ENCODE assay signal across 9 cellular contexts in the genomic region with DNA sequence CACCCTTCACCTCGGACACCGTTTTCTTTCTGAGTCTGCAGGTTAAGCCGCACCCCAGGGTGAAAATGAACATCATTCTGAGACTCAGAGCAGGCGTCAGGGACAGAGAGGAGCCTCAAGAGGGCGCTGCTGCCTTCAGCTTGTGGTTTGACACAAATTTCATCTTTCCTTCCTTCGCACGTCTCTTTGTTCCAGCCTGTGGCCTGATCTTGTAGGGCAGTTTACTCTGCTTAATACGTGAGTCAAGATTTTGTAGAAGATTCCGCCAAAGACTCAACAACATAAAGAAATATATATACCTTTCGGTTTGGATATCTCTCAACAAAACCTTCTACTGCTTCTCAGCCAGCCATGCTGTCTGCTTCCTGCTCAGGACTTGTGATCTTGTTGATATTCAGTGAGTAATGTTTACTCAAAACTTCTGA.
DNase-seq lines count a peak whose midpoint lies in the region; ATAC-seq and TF ChIP-seq lines count a peak whose summit lies in the region.
"Had no signal": no experiment of that assay in that cellular context is flagged by ENCODE, and none has a peak within 500 bp of the region (broad histone marks: within the 10 kb centered on the region; RNA-seq: fewer than 3 reads in every experiment).

No MANE protein-coding gene starts in this region.

- H3K4me1 Mint-ChIP-seq in T-cell (peaks cover 27 to 38% (median 29%) of the 10 kb centered on the region in 3 donors), progenitor cell of endocrine pancreas (ENCODE audit: low read depth) (peaks cover 6% of the 10 kb centered on the region)
- H3K4me1 Mint-ChIP-seq in activated naive CD8-positive, alpha-beta T cell treated with anti-CD3 and anti-CD28 coated beads, Interleukin-2, amount 50 U/mL, for 24 hours, result peaks cover 29% of the 10 kb centered on the region

- CTCF ChIA-PET in T-cell (lab: Charles Lee), result interaction anchor here in 1 of 2 donors (0.6 to 2.1 kb wide), 7 partner anchors 10 to 547 kb away, joined by 3 to 10 read pairs (median 4); no protein-coding TSS in a partner anchor

- no peaks in the 10 kb centered on the region for H3K79me2 ChIP-seq in GM23248 (ENCODE audit: insufficient read depth)

- in situ Hi-C loops in GM23248 (cut with MboI), result no loop called here

- no peaks in the 10 kb centered on the region for H3K4me1 ChIP-seq in GM23248 (ENCODE audit: insufficient read depth)

- peak; percentile 56 for TF ChIP-seq CTCF in progenitor cell of endocrine pancreas (IDR thresholded peaks at IDR 0.05; ENCODE audit: unreplicated experiment)

- WGBS in GM23248 (ENCODE audit: low coverage in 1 of 2, low lambda C conversion rate in 2 of 2, missing lambda C conversion rate in 2 of 2), 2 experiments, result 16 to 18% methylated on average over 10 of the region's 10 CpGs

- H2AFZ ChIP-seq in GM23248, result no peak overlapping the region

- H4K20me1 ChIP-seq in GM23248 (ENCODE audit: insufficient read depth), result no peaks in the 10 kb centered on the region

- DNase-seq in GM23248 (peak; percentile 4), T-cell (peak; percentile 25 to 71 (median 62)), progenitor cell of endocrine pancreas (ENCODE audit: low spot score, unreplicated experiment) (no peak), HCEC 1CT (no peak), NCI-H1436 treated with DMSO at 0.1 percent for 48 hours (lab: John Stamatoyannopoulos, UW) (no peak)
- peak; percentile 71 for DNase-seq in activated naive CD8-positive, alpha-beta T cell treated with anti-CD3 and anti-CD28 coated beads, Interleukin-2, amount 50 U/mL, for 24 hours

- POLR2A ChIA-PET in T-cell (lab: Charles Lee), result interaction anchor here in 1 of 2 donors (1.1 kb wide), 1 partner anchor 763 kb away, joined by 4 read pairs; a partner anchor contains a TSS

- H3K9me3 Mint-ChIP-seq in T-cell (no peaks in the 10 kb centered on the region), progenitor cell of endocrine pancreas (ENCODE audit: low read depth) (peaks cover 4% of the 10 kb centered on the region)
- H3K9me3 Mint-ChIP-seq in activated naive CD8-positive, alpha-beta T cell treated with anti-CD3 and anti-CD28 coated beads, Interleukin-2, amount 50 U/mL, for 24 hours, result no peaks in the 10 kb centered on the region

- H3K4me3 Mint-ChIP-seq in T-cell (peak overlapping the region; percentile 75 to 81 (median 76)), progenitor cell of endocrine pancreas (ENCODE audit: low read depth) (no peak overlapping the region)
- peak overlapping the region; percentile 76 for H3K4me3 Mint-ChIP-seq in activated naive CD8-positive, alpha-beta T cell treated with anti-CD3 and anti-CD28 coated beads, Interleukin-2, amount 50 U/mL, for 24 hours

- no peak overlapping the region for H3K4me3 ChIP-seq in GM23248
- H3K4me3 ChIP-seq: lung had no signal

- no peak overlapping the region for H3K27ac ChIP-seq in GM23248

- H3K4me2 ChIP-seq in GM23248 (ENCODE audit: unreplicated experiment), result no peak overlapping the region

- H3K27me3 Mint-ChIP-seq in T-cell (peaks cover 0 to 1% of the 10 kb centered on the region in 2 donors), progenitor cell of endocrine pancreas (peaks cover 6% of the 10 kb centered on the region)
- H3K27me3 Mint-ChIP-seq in activated naive CD8-positive, alpha-beta T cell treated with anti-CD3 and anti-CD28 coated beads, Interleukin-2, amount 50 U/mL, for 24 hours, result no peaks in the 10 kb centered on the region

- H3K36me3 ChIP-seq in GM23248 (ENCODE audit: low read depth), result no peaks in the 10 kb centered on the region

- H3F3A ChIP-seq in GM23248 (ENCODE audit: insufficient read depth), result no peaks in the 10 kb centered on the region

- H3K36me3 Mint-ChIP-seq in T-cell (no peaks in the 10 kb centered on the region), progenitor cell of endocrine pancreas (ENCODE audit: insufficient read depth) (no peaks in the 10 kb centered on the region)
- H3K36me3 Mint-ChIP-seq in activated naive CD8-positive, alpha-beta T cell treated with anti-CD3 and anti-CD28 coated beads, Interleukin-2, amount 50 U/mL, for 24 hours (ENCODE audit: low read depth), result peaks cover 2% of the 10 kb centered on the region

- no peak overlapping the region for H3K9ac ChIP-seq in GM23248

- no peaks in the 10 kb centered on the region for H3K27me3 ChIP-seq in GM23248 (replicated peaks; ENCODE audit: insufficient read depth)

- ATAC-seq in T-cell (replicated peaks in 1 of 4), result peak; percentile 73 to 81 (median 78)
- ATAC-seq in activated naive CD8-positive, alpha-beta T cell treated with anti-CD3 and anti-CD28 coated beads, Interleukin-2, amount 50 U/mL, for 24 hours, result peak; percentile 84
- ATAC-seq in GM21723 (IDR thresholded peaks at IDR 0.05; ENCODE audit: unreplicated experiment), result no peak
- no peak for ATAC-seq in HG03175 (IDR thresholded peaks at IDR 0.05; ENCODE audit: unreplicated experiment)

- no peaks in the 10 kb centered on the region for H3K9me2 ChIP-seq in GM23248 (ENCODE audit: insufficient read depth)

- H3K9me3 ChIP-seq in GM23248 (ENCODE audit: low read depth), result no peaks in the 10 kb centered on the region

- H3K27ac Mint-ChIP-seq in T-cell, result peak overlapping the region; percentile 93 to 95
- H3K27ac Mint-ChIP-seq in activated naive CD8-positive, alpha-beta T cell treated with anti-CD3 and anti-CD28 coated beads, Interleukin-2, amount 50 U/mL, for 24 hours, result peak overlapping the region; percentile 82
- H3K27ac Mint-ChIP-seq in progenitor cell of endocrine pancreas, result no peak overlapping the region

Comparison
In these comparisons a context has a peak if more than half of its experiments do, and no peak if none do; other contexts are left out.
1. DNase-seq: peak in GM23248 (single experiment), T-cell (34 of 34) and activated naive CD8-positive, alpha-beta T cell treated with anti-CD3 and anti-CD28 coated beads, Interleukin-2, amount 50 U/mL, for 24 hours (single experiment); none in progenitor cell of endocrine pancreas (single experiment), HCEC 1CT (single experiment) and NCI-H1436 treated with DMSO at 0.1 percent for 48 hours (single experiment).
2. ATAC-seq: peak in T-cell (4 of 4) and activated naive CD8-positive, alpha-beta T cell treated with anti-CD3 and anti-CD28 coated beads, Interleukin-2, amount 50 U/mL, for 24 hours (single experiment); none in GM21723 (single experiment) and HG03175 (single experiment).